Comparison of ENCODE assay signal across 20 cellular contexts in genomic region chr2:65319080-65319673, GRCh38.
DNase-seq lines count a peak whose midpoint lies in the region; ATAC-seq and TF ChIP-seq lines count a peak whose summit lies in the region.
"Had no signal": no experiment of that assay in that cellular context is flagged by ENCODE, and none has a peak within 500 bp of the region (broad histone marks: within the 10 kb centered on the region; RNA-seq: fewer than 3 reads in every experiment).

No MANE protein-coding gene starts in this region.

- no peaks in the 10 kb centered on the region for H4K20me1 ChIP-seq in OCI-LY3 (ENCODE audit: insufficient read depth, low read length)

- H3K79me2 ChIP-seq in OCI-LY3 (ENCODE audit: low read length): 0 out of 2 replicates have a peak, but pooled peaks cover 3% of the 10 kb centered on the region

- H3K4me3 Mint-ChIP-seq in activated CD4-positive, alpha-beta T cell treated with anti-CD3 and anti-CD28 coated beads, Interleukin-2, amount 10 ng/mL, durations not matched to agents 7 days and 5 days: no peak overlapping the region
- H3K4me3 Mint-ChIP-seq in CD8-positive, alpha-beta T cell: no peak overlapping the region
- H3K4me3 Mint-ChIP-seq: activated naive CD4-positive, alpha-beta T cell treated with anti-CD3 and anti-CD28 coated beads, Interleukin-2, amount 50 U/mL, for 24 hours; CD4-positive, alpha-beta T cell; H9; naive B cell had no signal

- H3K4me3 ChIP-seq in OCI-LY3 (ENCODE audit: low read length): peak overlapping the region; percentile 72
- no peak overlapping the region for H3K4me3 ChIP-seq in breast epithelium
- no peak overlapping the region for H3K4me3 ChIP-seq in skeletal muscle satellite cell (ENCODE audit: low read length)
- H3K4me3 ChIP-seq in CD8-positive, alpha-beta T cell (ENCODE audit: low read depth, low read length): no peak overlapping the region
- H3K4me3 ChIP-seq: left lung, MG63, tibial artery had no signal

- H3K27me3 ChIP-seq in OCI-LY3 (ENCODE audit: low read depth, low read length): peaks cover 1% of the 10 kb centered on the region; the same call in 1 of the 2 replicates
- H3K27me3 ChIP-seq in breast epithelium: no peaks in the 10 kb centered on the region
- H3K27me3 ChIP-seq in skeletal muscle satellite cell (ENCODE audit: control insufficient read depth, insufficient read depth, low read length): no peaks in the 10 kb centered on the region
- no peaks in the 10 kb centered on the region for H3K27me3 ChIP-seq in CD8-positive, alpha-beta T cell (ENCODE audit: insufficient read depth, low read length)
- H3K27me3 ChIP-seq: left lung, MG63, tibial artery had no signal

- no peaks in the 10 kb centered on the region for H3K9me3 ChIP-seq in OCI-LY3 (ENCODE audit: insufficient read depth, low read length)
- H3K9me3 ChIP-seq in breast epithelium: no peaks in the 10 kb centered on the region
- H3K9me3 ChIP-seq in skeletal muscle satellite cell (replicated peaks; ENCODE audit: low read length): no peaks in the 10 kb centered on the region
- H3K9me3 ChIP-seq in CD8-positive, alpha-beta T cell (ENCODE audit: low read length): no peaks in the 10 kb centered on the region
- H3K9me3 ChIP-seq: left lung, MG63, tibial artery had no signal

- H3K4me2 ChIP-seq in OCI-LY3 (ENCODE audit: low read length) (peak overlapping the region; percentile 82), skeletal muscle satellite cell (ENCODE audit: low read length) (peak overlapping the region; percentile 49)

- no peaks in the 10 kb centered on the region for H3K27me3 Mint-ChIP-seq in activated CD4-positive, alpha-beta T cell treated with anti-CD3 and anti-CD28 coated beads, Interleukin-2, amount 10 ng/mL, durations not matched to agents 7 days and 5 days
- no peaks in the 10 kb centered on the region for H3K27me3 Mint-ChIP-seq in CD8-positive, alpha-beta T cell (ENCODE audit: low read depth)
- H3K27me3 Mint-ChIP-seq: activated naive CD4-positive, alpha-beta T cell treated with anti-CD3 and anti-CD28 coated beads, Interleukin-2, amount 50 U/mL, for 24 hours; CD4-positive, alpha-beta T cell had no signal

- no peak for DNase-seq in activated CD4-positive, alpha-beta T cell treated with anti-CD3 and anti-CD28 coated beads, Interleukin-2, amount 10 ng/mL, durations not matched to agents 7 days and 5 days
- DNase-seq in activated CD4-positive, alpha-beta T cell treated with anti-CD3 and anti-CD28 coated beads for 48 hours: no peak
- no peak for DNase-seq in breast epithelium (ENCODE audit: low spot score in 2 of 2)
- no peak for DNase-seq in CD8-positive, alpha-beta T cell
- no peak for DNase-seq in cortex of kidney (lab: John Stamatoyannopoulos, UW)
- DNase-seq in substantia nigra (lab: John Stamatoyannopoulos, UW): no peak
- DNase-seq: activated CD8-positive, alpha-beta memory T cell treated with anti-CD3 and anti-CD28 coated beads, Interleukin-2, amount 50 U/mL, for 48 hours; CD4-positive, alpha-beta T cell; effector CD4-positive, alpha-beta T cell; H9; left lung; MG63; naive B cell; NCI-H187 treated with DMSO at 0.1 percent for 48 hours; NCI-H524; tibial artery; WERI-Rb-1 had no signal

- peaks cover 4% of the 10 kb centered on the region for H3K9me3 Mint-ChIP-seq in activated CD4-positive, alpha-beta T cell treated with anti-CD3 and anti-CD28 coated beads, Interleukin-2, amount 10 ng/mL, durations not matched to agents 7 days and 5 days
- H3K9me3 Mint-ChIP-seq in CD8-positive, alpha-beta T cell: no peaks in the 10 kb centered on the region
- H3K9me3 Mint-ChIP-seq: activated naive CD4-positive, alpha-beta T cell treated with anti-CD3 and anti-CD28 coated beads, Interleukin-2, amount 50 U/mL, for 24 hours; CD4-positive, alpha-beta T cell; H9 had no signal

- peak overlapping the region; percentile 46 for H3K27ac Mint-ChIP-seq in activated CD4-positive, alpha-beta T cell treated with anti-CD3 and anti-CD28 coated beads, Interleukin-2, amount 10 ng/mL, durations not matched to agents 7 days and 5 days
- no peak overlapping the region for H3K27ac Mint-ChIP-seq in CD8-positive, alpha-beta T cell
- H3K27ac Mint-ChIP-seq: activated naive CD4-positive, alpha-beta T cell treated with anti-CD3 and anti-CD28 coated beads, Interleukin-2, amount 50 U/mL, for 24 hours; CD4-positive, alpha-beta T cell; H9; naive B cell had no signal

- peaks cover 52% of the 10 kb centered on the region for H3K4me1 ChIP-seq in OCI-LY3 (ENCODE audit: low read length)
- H3K4me1 ChIP-seq in breast epithelium: no peaks in the 10 kb centered on the region
- H3K4me1 ChIP-seq in skeletal muscle satellite cell (ENCODE audit: control insufficient read depth, insufficient read depth, low read length): peaks cover 20% of the 10 kb centered on the region
- no peaks in the 10 kb centered on the region for H3K4me1 ChIP-seq in CD8-positive, alpha-beta T cell (ENCODE audit: insufficient read depth, low read length)
- H3K4me1 ChIP-seq: left lung had no signal

- POLR2A ChIA-PET in activated CD4-positive, alpha-beta T cell treated with anti-CD3 and anti-CD28 coated beads, Interleukin-2, amount 10 ng/mL, durations not matched to agents 7 days and 5 days (lab: Charles Lee): no interaction called here
- POLR2A ChIA-PET in CD8-positive, alpha-beta T cell (lab: Charles Lee): interaction anchor here (2.4 kb wide), 1 partner anchor 18 kb away, joined by 7 read pairs; no protein-coding TSS in a partner anchor

- H3K27ac ChIP-seq in OCI-LY3 (ENCODE audit: low read length): peak overlapping the region; percentile 78
- peak overlapping the region; percentile 61 to 84 for H3K27ac ChIP-seq in breast epithelium
- H3K27ac ChIP-seq in CD8-positive, alpha-beta T cell (ENCODE audit: low read depth, low read length): no peak overlapping the region
- H3K27ac ChIP-seq in substantia nigra (ENCODE audit: low read depth, low read length, poor library complexity, severe bottlenecking): no peak overlapping the region
- H3K27ac ChIP-seq: left lung, tibial artery, WERI-Rb-1 had no signal

- H3K36me3 ChIP-seq in OCI-LY3 (replicated peaks; ENCODE audit: low read depth, low read length): peaks cover 17% of the 10 kb centered on the region
- no peaks in the 10 kb centered on the region for H3K36me3 ChIP-seq in breast epithelium
- H3K36me3 ChIP-seq in skeletal muscle satellite cell (ENCODE audit: insufficient read depth, low read length): peaks cover 14% of the 10 kb centered on the region
- H3K36me3 ChIP-seq in CD8-positive, alpha-beta T cell (ENCODE audit: insufficient read depth, low read length): no peaks in the 10 kb centered on the region

- H3K4me1 Mint-ChIP-seq in activated CD4-positive, alpha-beta T cell treated with anti-CD3 and anti-CD28 coated beads, Interleukin-2, amount 10 ng/mL, durations not matched to agents 7 days and 5 days: peaks cover 19% of the 10 kb centered on the region
- no peaks in the 10 kb centered on the region for H3K4me1 Mint-ChIP-seq in CD8-positive, alpha-beta T cell (ENCODE audit: low read depth)
- H3K4me1 Mint-ChIP-seq: activated naive CD4-positive, alpha-beta T cell treated with anti-CD3 and anti-CD28 coated beads, Interleukin-2, amount 50 U/mL, for 24 hours; H9 had no signal

- peaks cover 4% of the 10 kb centered on the region for H3K36me3 Mint-ChIP-seq in activated CD4-positive, alpha-beta T cell treated with anti-CD3 and anti-CD28 coated beads, Interleukin-2, amount 10 ng/mL, durations not matched to agents 7 days and 5 days (ENCODE audit: low read depth)
- no peaks in the 10 kb centered on the region for H3K36me3 Mint-ChIP-seq in CD8-positive, alpha-beta T cell
- H3K36me3 Mint-ChIP-seq: activated naive CD4-positive, alpha-beta T cell treated with anti-CD3 and anti-CD28 coated beads, Interleukin-2, amount 50 U/mL, for 24 hours; naive B cell had no signal

- no peak for TF ChIP-seq POLR2A in breast epithelium (IDR thresholded peaks at IDR 0.05)

- intact Hi-C loops in breast epithelium (cut with DNase I; ENCODE audit: low total_unique reads): no loop called here
- intact Hi-C loops in CD8-positive, alpha-beta T cell (cut with DNase I, micrococcal nuclease): no loop called here

- no peak overlapping the region for H3K9ac ChIP-seq in OCI-LY3 (ENCODE audit: low read length)
- peak overlapping the region; percentile 41 for H3K9ac ChIP-seq in skeletal muscle satellite cell (ENCODE audit: low read depth, low read length)

- no peak for ATAC-seq in CD8-positive, alpha-beta T cell

- TF ChIP-seq CTCF in OCI-LY3 (IDR thresholded peaks at IDR 0.05; ENCODE audit: low read depth, low read length) (no peak), breast epithelium (IDR thresholded peaks at IDR 0.05) (no peak)
- no peak for TF ChIP-seq CTCF in CD8-positive, alpha-beta T cell (IDR thresholded peaks at IDR 0.05)

- CTCF ChIA-PET in activated CD4-positive, alpha-beta T cell treated with anti-CD3 and anti-CD28 coated beads, Interleukin-2, amount 10 ng/mL, durations not matched to agents 7 days and 5 days (lab: Charles Lee): interaction anchor here (0.8 to 2.0 kb wide), 5 partner anchors 10 to 43 kb away, joined by 3 to 8 read pairs (median 5); no protein-coding TSS in a partner anchor
- CTCF ChIA-PET in CD8-positive, alpha-beta T cell (lab: Charles Lee): interaction anchor here (1.3 kb wide), 1 partner anchor 10 kb away, joined by 4 read pairs; no protein-coding TSS in a partner anchor

- H2AFZ ChIP-seq in OCI-LY3 (ENCODE audit: low read depth, low read length): no peak overlapping the region

Comparison
In these comparisons a context has a peak if more than half of its experiments do, and no peak if none do; other contexts are left out.
1. H3K27ac ChIP-seq: peak in OCI-LY3 (single experiment) and breast epithelium (2 of 2); none in CD8-positive, alpha-beta T cell (single experiment) and substantia nigra (single experiment).